In the genomic region with DNA sequence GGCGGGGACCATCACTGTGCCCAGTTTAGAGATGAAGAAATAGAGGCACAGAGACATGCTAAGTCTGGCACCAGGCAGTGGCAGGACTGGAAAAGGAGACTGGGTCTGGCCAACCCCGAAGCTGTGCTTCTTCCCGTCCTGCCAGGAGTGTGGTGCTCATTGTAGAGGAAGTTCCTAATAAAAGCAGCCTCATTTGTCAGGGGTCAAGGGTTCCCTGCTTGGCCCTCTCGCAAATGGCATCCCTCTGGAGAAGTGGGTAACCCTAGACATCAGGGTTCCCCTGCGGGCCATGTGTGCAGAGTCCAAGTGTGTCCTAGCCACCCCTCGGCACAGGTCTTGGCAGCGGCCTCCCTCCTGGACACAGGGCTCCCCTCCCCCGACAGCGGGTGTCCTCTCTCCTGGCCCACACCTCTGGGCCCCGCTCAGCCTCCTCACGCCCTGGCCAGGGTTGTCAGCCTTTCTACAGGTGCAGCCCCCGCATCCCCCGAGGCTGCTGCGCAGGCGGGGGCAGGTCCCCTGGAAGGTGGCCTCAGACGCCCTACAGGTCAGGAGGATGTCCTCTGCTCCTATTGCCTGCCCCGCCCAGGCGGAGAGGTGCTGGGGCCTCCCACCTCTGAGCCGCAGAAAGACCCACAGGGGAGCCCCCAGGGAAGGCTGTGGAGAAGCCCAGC, we compare ENCODE assay signal across 32 cellular contexts.
"Had no signal": no experiment of that assay in that cellular context is flagged by ENCODE, and none has a peak within 500 bp of the region (broad histone marks: within the 10 kb centered on the region; RNA-seq: fewer than 3 reads in every experiment).

No MANE protein-coding gene starts in this region.

- H3K4me1 ChIP-seq: ascending aorta, gastroesophageal sphincter had no signal

- H3K27me3 ChIP-seq: ascending aorta, ovary had no signal

- DNase-seq: activated CD4-positive, alpha-beta T cell treated with anti-CD3 and anti-CD28 coated beads for 36 hours; activated CD4-positive, CD25-positive, alpha-beta regulatory T cell; activated CD8-positive, alpha-beta memory T cell treated with anti-CD3 and anti-CD28 coated beads, Interleukin-2, amount 10 ng/mL, durations not matched to agents 7 days and 5 days; activated CD8-positive, alpha-beta T cell treated with anti-CD3 and anti-CD28 coated beads, Interleukin-2, amount 10 ng/mL, durations not matched to agents 7 days and 5 days; activated naive CD4-positive, alpha-beta T cell; activated T-cell treated with anti-CD3 and anti-CD28 coated beads, Interleukin-2, amount 50 U/mL, for 48 hours; cerebellar nuclear complex; dorsolateral prefrontal cortex; effector memory CD8-positive, alpha-beta T cell; erythroblast; hippocampal formation; left colon; midbrain; natural killer cell; ovary; retina; stimulated activated CD4-positive, alpha-beta T cell treated with anti-CD3 and anti-CD28 coated beads, Interleukin-15, amount 100 ng/mL, for 24 hours; stimulated activated CD4-positive, alpha-beta T cell treated with anti-CD3 and anti-CD28 coated beads, Interleukin-2, amount 100 ng/mL, for 24 hours; stimulated activated naive CD4-positive, alpha-beta T cell treated with Interleukin-2 at 50 U/mL for 16 hours; T-helper 1 cell had no signal

- H3K27ac ChIP-seq: ascending aorta, cardiac muscle cell, coronary artery, gastroesophageal sphincter, ovary had no signal

- H3K4me3 Mint-ChIP-seq: activated CD4-positive, alpha-beta T cell treated with anti-CD3 and anti-CD28 coated beads for 36 hours; activated CD8-positive, alpha-beta memory T cell treated with anti-CD3 and anti-CD28 coated beads, Interleukin-2, amount 10 ng/mL, durations not matched to agents 7 days and 5 days; activated CD8-positive, alpha-beta T cell treated with anti-CD3 and anti-CD28 coated beads, Interleukin-2, amount 10 ng/mL, durations not matched to agents 7 days and 5 days; activated naive CD8-positive, alpha-beta T cell; brain; effector memory CD8-positive, alpha-beta T cell; memory B cell; natural killer cell; T-helper 2 cell treated with Interferon-gamma antibody and Interleukin-4, amounts not matched to agents 5 μg/mL and 100 μg/mL, for 36 hours; type B pancreatic cell had no signal

- H3K27ac Mint-ChIP-seq: activated CD4-positive, alpha-beta T cell treated with anti-CD3 and anti-CD28 coated beads for 36 hours; activated CD8-positive, alpha-beta memory T cell treated with anti-CD3 and anti-CD28 coated beads, Interleukin-2, amount 10 ng/mL, durations not matched to agents 7 days and 5 days; activated CD8-positive, alpha-beta T cell treated with anti-CD3 and anti-CD28 coated beads, Interleukin-2, amount 10 ng/mL, durations not matched to agents 7 days and 5 days; activated naive CD8-positive, alpha-beta T cell; activated T-helper 2 cell treated with anti-CD3 and anti-CD28 coated beads, Interferon-gamma antibody, Interleukin-2, Interleukin-4, amounts not matched to agents 10 μg/mL and 5 μg/mL and 100 μg/mL, durations not matched to agents 14 hours and 24 hours and 36 hours; effector memory CD8-positive, alpha-beta T cell; memory B cell; natural killer cell; progenitor cell of endocrine pancreas; T-helper 2 cell treated with Interferon-gamma antibody and Interleukin-4, amounts not matched to agents 5 μg/mL and 100 μg/mL, for 36 hours; type B pancreatic cell had no signal

- H3K36me3 Mint-ChIP-seq: activated CD8-positive, alpha-beta memory T cell treated with anti-CD3 and anti-CD28 coated beads, Interleukin-2, amount 10 ng/mL, durations not matched to agents 7 days and 5 days; activated naive CD8-positive, alpha-beta T cell; brain; memory B cell; natural killer cell; type B pancreatic cell had no signal

- ATAC-seq: activated CD4-positive, alpha-beta T cell treated with anti-CD3 and anti-CD28 coated beads for 36 hours; activated CD8-positive, alpha-beta memory T cell treated with anti-CD3 and anti-CD28 coated beads, Interleukin-2, amount 10 ng/mL, durations not matched to agents 7 days and 5 days; activated CD8-positive, alpha-beta T cell treated with anti-CD3 and anti-CD28 coated beads, Interleukin-2, amount 10 ng/mL, durations not matched to agents 7 days and 5 days; effector memory CD8-positive, alpha-beta T cell; gastroesophageal sphincter; left colon had no signal

- H3K4me1 Mint-ChIP-seq: activated CD4-positive, alpha-beta T cell treated with anti-CD3 and anti-CD28 coated beads for 36 hours; activated CD8-positive, alpha-beta memory T cell treated with anti-CD3 and anti-CD28 coated beads, Interleukin-2, amount 10 ng/mL, durations not matched to agents 7 days and 5 days; memory B cell; natural killer cell had no signal

- FAIRE-seq: keratinocyte had no signal

- H3K4me3 ChIP-seq: ascending aorta, cardiac muscle cell, coronary artery, dorsolateral prefrontal cortex, gastroesophageal sphincter, ovary had no signal

- H3K9me3 ChIP-seq: ascending aorta, gastroesophageal sphincter had no signal

- H3K36me3 ChIP-seq: ascending aorta, cardiac muscle cell, gastroesophageal sphincter, ovary had no signal

- H3K9me3 Mint-ChIP-seq: activated T-helper 2 cell treated with anti-CD3 and anti-CD28 coated beads, Interferon-gamma antibody, Interleukin-2, Interleukin-4, amounts not matched to agents 10 μg/mL and 5 μg/mL and 100 μg/mL, durations not matched to agents 14 hours and 24 hours and 36 hours; T-helper 2 cell treated with Interferon-gamma antibody and Interleukin-4, amounts not matched to agents 5 μg/mL and 100 μg/mL, for 36 hours; type B pancreatic cell had no signal
